1 cellular context compared by ENCODE assay signal in the genomic region with DNA sequence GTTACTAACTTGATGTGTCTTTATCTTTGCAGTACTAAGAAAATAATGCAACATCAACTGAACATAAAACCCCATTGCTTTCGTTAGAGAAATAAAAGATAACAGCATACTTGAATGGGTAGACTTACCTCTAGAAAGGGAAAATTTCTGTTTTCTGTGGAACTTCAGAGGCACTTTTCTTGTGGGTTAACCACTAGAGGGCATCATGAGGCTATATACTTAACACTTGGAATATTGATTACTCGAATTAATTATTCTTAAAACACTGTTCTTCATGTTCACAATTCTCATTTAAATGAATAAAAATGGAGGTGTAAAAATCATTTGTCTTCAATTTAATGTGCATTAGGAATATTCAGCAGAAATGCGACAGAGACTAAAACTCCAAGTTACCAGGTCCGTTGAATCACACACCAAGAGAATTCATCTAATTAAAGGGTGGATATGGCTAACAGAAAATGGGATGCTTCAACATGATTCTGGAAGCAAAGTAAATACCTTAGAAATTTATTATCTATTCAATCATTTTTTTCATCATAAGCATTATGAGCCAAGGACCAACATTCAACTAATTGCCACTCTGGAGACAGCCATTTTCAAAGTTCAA.
TF ChIP-seq lines count a peak whose summit lies in the region.

No MANE protein-coding gene starts in this region.

TF ChIP-seq in liver, 16 proteins besides CTCF, POLR2A, EP300 and RAD21 (continued from another document):
- TF ChIP-seq, protein P1, sequence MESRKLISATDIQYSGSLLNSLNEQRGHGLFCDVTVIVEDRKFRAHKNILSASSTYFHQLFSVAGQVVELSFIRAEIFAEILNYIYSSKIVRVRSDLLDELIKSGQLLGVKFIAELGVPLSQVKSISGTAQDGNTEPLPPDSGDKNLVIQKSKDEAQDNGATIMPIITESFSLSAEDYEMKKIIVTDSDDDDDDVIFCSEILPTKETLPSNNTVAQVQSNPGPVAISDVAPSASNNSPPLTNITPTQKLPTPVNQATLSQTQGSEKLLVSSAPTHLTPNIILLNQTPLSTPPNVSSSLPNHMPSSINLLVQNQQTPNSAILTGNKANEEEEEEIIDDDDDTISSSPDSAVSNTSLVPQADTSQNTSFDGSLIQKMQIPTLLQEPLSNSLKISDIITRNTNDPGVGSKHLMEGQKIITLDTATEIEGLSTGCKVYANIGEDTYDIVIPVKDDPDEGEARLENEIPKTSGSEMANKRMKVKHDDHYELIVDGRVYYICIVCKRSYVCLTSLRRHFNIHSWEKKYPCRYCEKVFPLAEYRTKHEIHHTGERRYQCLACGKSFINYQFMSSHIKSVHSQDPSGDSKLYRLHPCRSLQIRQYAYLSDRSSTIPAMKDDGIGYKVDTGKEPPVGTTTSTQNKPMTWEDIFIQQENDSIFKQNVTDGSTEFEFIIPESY (IDR thresholded peaks at IDR 0.05), result no peak
- TF ChIP-seq YY1 (IDR thresholded peaks at IDR 0.05) (peak; percentile 14), TAF1 (conservative IDR thresholded peaks at IDR 0.05) (no peak), JUND (IDR thresholded peaks at IDR 0.05) (no peak)
